ENCODE assay signal across 1 cellular context in genomic region chr22:22916952-22917290, GRCh38.
TF ChIP-seq lines count a peak whose summit lies in the region.

No MANE protein-coding gene starts in this region.

TF ChIP-seq in K562, 482 proteins besides CTCF, POLR2A, EP300 and RAD21 (continued from another document):
- TF ChIP-seq KDM2B (CRISPR knock-in tag; IDR thresholded peaks at IDR 0.05) (0 out of 2 replicates have a peak, but pooled peaks have one; percentile 36), SNRNP70 (optimal IDR thresholded peaks at IDR 0.05; ENCODE audit: low read depth, low read length) (no peak), PRDM10 (IDR thresholded peaks at IDR 0.05; ENCODE audit: partially characterized antibody) (no peak), GATA2 (CRISPR knock-in tag; IDR thresholded peaks at IDR 0.05) (no peak), YY1 (IDR thresholded peaks at IDR 0.05; ENCODE audit: borderline replicate concordance in 1 of 3, control insufficient read depth in 1 of 3, extremely low read depth in 1 of 3, insufficient read depth in 3 of 3, insufficient read length in 1 of 3, insufficient replicate concordance in 2 of 3, low read depth in 1 of 3, low read length in 2 of 3) (peak in 1 of 3 experiments; percentile 9), ZNF282 (CRISPR knock-in tag; IDR thresholded peaks at IDR 0.05) (no peak), MNT (conservative IDR thresholded peaks at IDR 0.05) (no peak), RBM15 (IDR thresholded peaks at IDR 0.05; ENCODE audit: insufficient read depth, low read length) (no peak), LCOR (CRISPR knock-in tag; IDR thresholded peaks at IDR 0.05) (no peak), ZNF444 (CRISPR knock-in tag; IDR thresholded peaks at IDR 0.05) (no peak), TRIM25 (IDR thresholded peaks at IDR 0.05; ENCODE audit: borderline replicate concordance) (no peak), CBX8 (IDR thresholded peaks at IDR 0.05; ENCODE audit: borderline replicate concordance, extremely low read depth, low read depth, low read length, poor library complexity, severe bottlenecking) (no peak), PBX2 (CRISPR knock-in tag; IDR thresholded peaks at IDR 0.05; ENCODE audit: low read depth) (peak; percentile 6; the same call in 1 of the 2 replicates), PBX2 (tag; conservative IDR thresholded peaks at IDR 0.05; ENCODE audit: low read depth) (no peak), ZKSCAN8 (CRISPR knock-in tag; IDR thresholded peaks at IDR 0.05) (no peak), BRCA1 (IDR thresholded peaks at IDR 0.05) (no peak), BRCA1 (CRISPR knock-in tag; IDR thresholded peaks at IDR 0.05) (no peak)
